In the genomic region with DNA sequence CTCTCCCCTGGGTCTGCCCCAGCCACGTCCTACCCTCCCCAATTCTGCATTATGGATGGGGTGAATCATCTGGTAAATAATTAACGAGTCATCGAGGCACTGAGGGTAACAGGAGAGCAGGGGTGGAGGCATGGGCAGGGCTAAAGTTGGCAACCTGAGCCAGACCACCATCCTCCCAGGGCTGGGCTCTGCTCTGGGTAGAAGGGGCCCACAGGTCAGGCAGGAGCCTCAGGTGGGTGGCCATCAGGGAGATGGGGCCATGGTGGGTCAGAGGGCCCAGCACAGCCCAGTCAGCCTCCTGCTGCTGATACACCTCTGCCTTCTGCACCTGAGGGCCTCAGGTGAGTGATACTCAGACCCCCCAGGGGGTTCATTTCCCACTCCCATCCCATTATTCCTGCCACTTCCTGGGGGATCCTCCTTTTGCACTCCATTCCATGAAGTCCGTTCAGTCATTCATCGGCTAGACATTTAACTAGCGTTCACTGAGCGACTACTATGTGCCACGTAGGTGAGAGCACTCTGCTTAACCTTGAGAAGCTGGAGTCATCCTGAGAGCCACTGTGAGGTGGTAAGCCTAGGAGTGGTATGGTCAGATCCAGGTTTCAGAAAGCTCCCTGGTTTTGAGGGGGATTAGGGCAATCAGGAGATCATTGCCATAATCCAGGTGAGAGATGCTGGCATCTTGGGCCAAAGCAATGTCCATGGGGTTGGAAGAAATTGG, we compare ENCODE assay signal across 19 cellular contexts. TPM values are rescaled to one million over a fixed set of nuclear protein-coding genes. Genes with fewer than 3 reads are reported as not detected.
"Had no signal": no experiment of that assay in that cellular context is flagged by ENCODE, and none has a peak within 500 bp of the region (broad histone marks: within the 10 kb centered on the region; RNA-seq: fewer than 3 reads in every experiment).

Gene VSIG10L2, plus strand, starts transcription at position 248 of the 724 bp plus-strand sequence. Its CDS starts 12 bp downstream, at position 260.

- H3K27ac ChIP-seq: colonic mucosa, gastrocnemius medialis, spleen, transverse colon had no signal

- H3K4me1 ChIP-seq: colonic mucosa, spleen had no signal

- H3K4me3 ChIP-seq: colonic mucosa, gastrocnemius medialis, spleen, transverse colon had no signal

- ATAC-seq: gastrocnemius medialis; left ventricle myocardium superior; sciatic nerve; stimulated activated naive B cell treated with anti-CD40 and anti-IgM and Interleukin-4, amounts not matched to agents 10 μg/mL and 1 μg/mL and 100 μg/mL, for 72 hours had no signal

- H3K27me3 ChIP-seq: colonic mucosa, gastrocnemius medialis, transverse colon had no signal

- DNase-seq: activated CD4-positive, alpha-beta memory T cell treated with anti-CD3 and anti-CD28 coated beads for 36 hours; activated CD4-positive, alpha-beta T cell treated with anti-CD3 and anti-CD28 coated beads for 1 hour; activated naive CD4-positive, alpha-beta T cell treated with anti-CD3 and anti-CD28 coated beads for 36 hours; colonic mucosa; effector CD8-positive, alpha-beta T cell; gastrocnemius medialis; left ventricle myocardium superior; mesendoderm; spleen; stimulated activated CD4-positive, alpha-beta T cell treated with anti-CD3 and anti-CD28 coated beads, Interleukin-1b, Interleukin-23, amount 100 ng/mL, for 48 hours; stimulated activated naive B cell treated with anti-CD40 and anti-IgM and Interleukin-4, amounts not matched to agents 10 μg/mL and 1 μg/mL and 100 μg/mL, for 72 hours; substantia nigra; T-helper 9 cell; transverse colon had no signal

- H3K9me3 ChIP-seq: colonic mucosa, gastrocnemius medialis, spleen, transverse colon had no signal

- H3K4me3 Mint-ChIP-seq: activated CD4-positive, alpha-beta memory T cell treated with anti-CD3 and anti-CD28 coated beads for 36 hours; activated naive CD4-positive, alpha-beta T cell treated with anti-CD3 and anti-CD28 coated beads for 36 hours; stimulated activated naive B cell treated with anti-CD40 and anti-IgM and Interleukin-4, amounts not matched to agents 10 μg/mL and 1 μg/mL and 100 μg/mL, for 72 hours had no signal

- H3K36me3 Mint-ChIP-seq: activated CD4-positive, alpha-beta memory T cell treated with anti-CD3 and anti-CD28 coated beads for 36 hours; stimulated activated naive B cell treated with anti-CD40 and anti-IgM and Interleukin-4, amounts not matched to agents 10 μg/mL and 1 μg/mL and 100 μg/mL, for 72 hours had no signal

- H3K9me3 Mint-ChIP-seq: activated CD4-positive, alpha-beta memory T cell treated with anti-CD3 and anti-CD28 coated beads for 36 hours; activated naive CD4-positive, alpha-beta T cell treated with anti-CD3 and anti-CD28 coated beads for 36 hours; stimulated activated naive B cell treated with anti-CD40 and anti-IgM and Interleukin-4, amounts not matched to agents 10 μg/mL and 1 μg/mL and 100 μg/mL, for 72 hours had no signal

- H3K36me3 ChIP-seq: colonic mucosa, gastrocnemius medialis, spleen, transverse colon had no signal

- H3K27ac Mint-ChIP-seq: activated CD4-positive, alpha-beta memory T cell treated with anti-CD3 and anti-CD28 coated beads for 36 hours; activated naive CD4-positive, alpha-beta T cell treated with anti-CD3 and anti-CD28 coated beads for 36 hours; progenitor cell of endocrine pancreas; stimulated activated naive B cell treated with anti-CD40 and anti-IgM and Interleukin-4, amounts not matched to agents 10 μg/mL and 1 μg/mL and 100 μg/mL, for 72 hours had no signal

RNA-seq across cellular contexts. Expression of gene VSIG10L2, which starts in this region (rescaled TPM):
- total RNA-seq: activated CD4-positive, alpha-beta memory T cell treated with anti-CD3 and anti-CD28 coated beads for 36 hours; activated naive CD4-positive, alpha-beta T cell treated with anti-CD3 and anti-CD28 coated beads for 36 hours; cardiac septum; colonic mucosa; fibroblast of lung; left ventricle myocardium superior; myocyte; progenitor cell of endocrine pancreas; sciatic nerve; transverse colon had no signal
